Comparison of ENCODE assay signal across 1 cellular context in genomic region chr1:207316622-207317510, GRCh38.
TF ChIP-seq lines count a peak whose summit lies in the region.

No MANE protein-coding gene starts in this region.

TF ChIP-seq in HCT116, 20 proteins besides CTCF, POLR2A, EP300 and RAD21 (continued from another document):
- TF ChIP-seq TCF7L2 (IDR thresholded peaks at IDR 0.05; ENCODE audit: borderline replicate concordance, extremely low read depth, insufficient read depth, insufficient read length) (no peak), SRF (IDR thresholded peaks at IDR 0.05; ENCODE audit: low read depth) (no peak), JUND (IDR thresholded peaks at IDR 0.05) (peak; percentile 48; the same call in 1 of the 2 replicates), YY1 (IDR thresholded peaks at IDR 0.05; ENCODE audit: extremely low read depth, insufficient replicate concordance, low read depth, low read length) (no peak), ELF1 (IDR thresholded peaks at IDR 0.05; ENCODE audit: borderline replicate concordance, low read depth) (no peak; the same call in 1 of the 2 replicates), EZH2phosphoT487 (IDR thresholded peaks at IDR 0.05; ENCODE audit: borderline replicate concordance) (no peak)
